ENCODE assay signal across 12 cellular contexts in the genomic region with DNA sequence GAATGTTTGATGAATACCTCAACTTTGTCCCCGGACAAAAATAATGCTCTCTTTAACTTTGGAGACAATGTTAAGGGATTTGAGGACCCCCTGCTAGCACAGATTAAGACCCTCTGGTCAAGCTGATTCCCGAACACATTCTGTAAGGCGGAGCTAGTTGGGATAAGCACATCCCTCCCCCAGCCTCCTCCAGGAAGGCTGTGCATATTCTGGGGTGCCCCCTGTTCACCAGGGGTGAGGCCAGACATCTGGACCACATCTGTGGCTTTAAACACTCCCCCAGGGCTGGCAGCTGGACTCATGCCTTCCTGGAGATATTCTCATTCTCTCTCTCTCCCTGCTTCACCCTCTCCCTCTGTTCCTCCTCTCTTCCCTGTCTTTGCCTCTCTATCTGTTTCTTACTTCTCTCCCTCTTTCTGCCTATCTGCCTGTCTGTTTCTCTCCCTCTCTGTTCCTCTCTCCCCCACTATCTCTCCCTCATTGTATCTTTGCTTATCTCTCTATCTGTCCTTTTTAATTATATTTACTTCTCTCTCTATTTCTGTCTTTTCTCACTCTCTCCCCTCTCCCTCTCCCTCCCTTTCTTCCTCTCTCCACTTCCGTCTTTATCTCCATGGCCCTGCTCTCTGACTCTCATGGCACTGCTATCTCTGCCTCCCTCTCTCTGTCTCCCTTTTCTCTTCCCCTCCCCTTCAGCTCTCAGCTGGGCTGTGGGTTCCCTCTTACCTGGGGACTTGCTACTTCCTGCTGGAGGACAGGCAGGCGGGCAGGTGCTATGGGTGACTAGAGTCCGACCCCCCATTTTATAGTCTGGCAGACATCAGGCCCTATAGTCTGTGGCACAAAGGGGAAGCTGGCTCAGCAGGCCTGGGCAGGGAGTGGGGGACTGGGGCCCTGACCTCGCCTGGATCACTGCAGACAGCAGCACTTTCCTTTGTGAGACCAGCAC. TPM values are rescaled to one million over a fixed set of nuclear protein-coding genes. Genes with fewer than 3 reads are reported as not detected.
DNase-seq lines count a peak whose midpoint lies in the region; ATAC-seq lines count a peak whose summit lies in the region.
"Had no signal": no experiment of that assay in that cellular context is flagged by ENCODE, and none has a peak within 500 bp of the region (broad histone marks: within the 10 kb centered on the region; RNA-seq: fewer than 3 reads in every experiment).

A gene (minus strand): TSS at position 777 of the 949 bp plus-strand sequence. CDS start 1,708 bp downstream, outside the sequence.

- peaks cover 27% of the 10 kb centered on the region for H3K4me1 Mint-ChIP-seq in activated CD4-positive, alpha-beta memory T cell treated with anti-CD3 and anti-CD28 coated beads, Interleukin-2, amount 10 ng/mL, durations not matched to agents 7 days and 5 days

- DNase-seq in HCEC 1CT: peak; percentile 55
- peak; percentile 48 for DNase-seq in SK-N-DZ (ENCODE audit: low spot score)
- DNase-seq in germinal center (ENCODE audit: low spot score): peak; percentile 27
- peak; percentile 12 for DNase-seq in putamen (ENCODE audit: low spot score)
- no peak for DNase-seq in activated CD4-positive, alpha-beta memory T cell treated with anti-CD3 and anti-CD28 coated beads, Interleukin-2, amount 10 ng/mL, durations not matched to agents 7 days and 5 days
- no peak for DNase-seq in T-helper 2 cell
- DNase-seq: GOT3; stimulated activated CD4-positive, alpha-beta T cell treated with anti-CD3 and anti-CD28 coated beads, Interleukin-4, amount 100 ng/mL, for 24 hours had no signal

- H3K9me3 Mint-ChIP-seq in activated CD4-positive, alpha-beta memory T cell treated with anti-CD3 and anti-CD28 coated beads, Interleukin-2, amount 10 ng/mL, durations not matched to agents 7 days and 5 days: no peaks in the 10 kb centered on the region
- H3K9me3 Mint-ChIP-seq: activated T-helper 2 cell treated with anti-CD3 and anti-CD28 coated beads, Interferon-gamma antibody, Interleukin-2, Interleukin-4, amounts not matched to agents 10 μg/mL and 5 μg/mL and 100 μg/mL, durations not matched to agents 14 hours and 24 hours and 36 hours had no signal

- ATAC-seq in HG02884 (IDR thresholded peaks at IDR 0.05; ENCODE audit: unreplicated experiment): no peak
- ATAC-seq in HG02571 (IDR thresholded peaks at IDR 0.05; ENCODE audit: unreplicated experiment): no peak

- no peaks in the 10 kb centered on the region for H3K36me3 Mint-ChIP-seq in activated CD4-positive, alpha-beta memory T cell treated with anti-CD3 and anti-CD28 coated beads, Interleukin-2, amount 10 ng/mL, durations not matched to agents 7 days and 5 days (ENCODE audit: low read depth)

- POLR2A ChIA-PET in activated CD4-positive, alpha-beta memory T cell treated with anti-CD3 and anti-CD28 coated beads, Interleukin-2, amount 10 ng/mL, durations not matched to agents 7 days and 5 days (lab: Charles Lee): no interaction called here

- no peak within 1 kb of the TSS for H3K27ac Mint-ChIP-seq in activated CD4-positive, alpha-beta memory T cell treated with anti-CD3 and anti-CD28 coated beads, Interleukin-2, amount 10 ng/mL, durations not matched to agents 7 days and 5 days
- H3K27ac Mint-ChIP-seq: activated T-helper 2 cell treated with anti-CD3 and anti-CD28 coated beads, Interferon-gamma antibody, Interleukin-2, Interleukin-4, amounts not matched to agents 10 μg/mL and 5 μg/mL and 100 μg/mL, durations not matched to agents 14 hours and 24 hours and 36 hours had no signal

- CTCF ChIA-PET in activated CD4-positive, alpha-beta memory T cell treated with anti-CD3 and anti-CD28 coated beads, Interleukin-2, amount 10 ng/mL, durations not matched to agents 7 days and 5 days (lab: Charles Lee): interaction anchor here (1.8 kb wide), 1 partner anchor 26 kb away, joined by 6 read pairs; no protein-coding TSS in a partner anchor

- H3K4me3 Mint-ChIP-seq in activated CD4-positive, alpha-beta memory T cell treated with anti-CD3 and anti-CD28 coated beads, Interleukin-2, amount 10 ng/mL, durations not matched to agents 7 days and 5 days: no peak within 1 kb of the TSS

- peaks cover 20% of the 10 kb centered on the region for H3K27me3 Mint-ChIP-seq in activated CD4-positive, alpha-beta memory T cell treated with anti-CD3 and anti-CD28 coated beads, Interleukin-2, amount 10 ng/mL, durations not matched to agents 7 days and 5 days

RNA-seq across cellular contexts. Expression of the gene that starts here (rescaled TPM):
- polyA plus RNA-seq in SK-N-DZ (2014; cell fraction: cytosol; rRNA removed): 0.50 and 1.3 TPM in 2 replicates
- 0.14 and 0.35 TPM in 2 replicates for polyA plus RNA-seq in SK-N-DZ (2014; cell fraction: nucleus; rRNA removed)
- total RNA-seq in activated CD4-positive, alpha-beta memory T cell treated with anti-CD3 and anti-CD28 coated beads, Interleukin-2, amount 10 ng/mL, durations not matched to agents 7 days and 5 days: 1 to 10 TPM in 1 of 2 experiments, under 1 TPM in 1; 0.65 to 1.2 TPM
- total RNA-seq: activated T-helper 2 cell treated with anti-CD3 and anti-CD28 coated beads, Interferon-gamma antibody, Interleukin-2, Interleukin-4, amounts not matched to agents 10 μg/mL and 5 μg/mL and 100 μg/mL, durations not matched to agents 14 hours and 24 hours and 36 hours; endothelial cell of umbilical vein had no signal
- polyA plus RNA-seq: endothelial cell of umbilical vein had no signal

Comparison
In these comparisons a context has a peak if more than half of its experiments do, and no peak if none do; other contexts are left out.
1. DNase-seq: peak in HCEC 1CT (single experiment), SK-N-DZ (single experiment), germinal center (single experiment) and putamen (single experiment); none in activated CD4-positive, alpha-beta memory T cell treated with anti-CD3 and anti-CD28 coated beads, Interleukin-2, amount 10 ng/mL, durations not matched to agents 7 days and 5 days (single experiment) and T-helper 2 cell (0 of 5).